In genomic region chr1:35927472-35927871, GRCh38 we compare ENCODE assay signal across 38 cellular contexts.
"Had no signal": no experiment of that assay in that cellular context is flagged by ENCODE, and none has a peak within 500 bp of the region (broad histone marks: within the 10 kb centered on the region; RNA-seq: fewer than 3 reads in every experiment).

No MANE protein-coding gene starts in this region.

- H3K4me3 Mint-ChIP-seq: activated B cell treated with CpG ODN at 0.5 μM for 24 hours; activated CD4-positive, alpha-beta memory T cell treated with anti-CD3 and anti-CD28 coated beads, Interleukin-2, amount 10 ng/mL, durations not matched to agents 7 days and 5 days; activated CD4-positive, alpha-beta T cell treated with anti-CD3 and anti-CD28 coated beads, Interleukin-2, amount 10 ng/mL, durations not matched to agents 24 days and 14 days; activated CD8-positive, alpha-beta memory T cell treated with anti-CD3 and anti-CD28 coated beads, Interleukin-2, amount 10 ng/mL, durations not matched to agents 7 days and 5 days; activated CD8-positive, alpha-beta T cell treated with anti-CD3 and anti-CD28 coated beads, Interleukin-2, amount 10 ng/mL, durations not matched to agents 7 days and 5 days; activated naive CD4-positive, alpha-beta T cell treated with anti-CD3 and anti-CD28 coated beads, Interleukin-2, amount 10 ng/mL, durations not matched to agents 7 days and 5 days; activated naive CD4-positive, alpha-beta T cell treated with anti-CD3 and anti-CD28 coated beads, Interleukin-2, amount 50 U/mL, for 24 hours; activated naive CD8-positive, alpha-beta T cell; activated naive CD8-positive, alpha-beta T cell treated with anti-CD3 and anti-CD28 coated beads, Interleukin-2, amount 10 ng/mL, durations not matched to agents 7 days and 5 days; activated naive CD8-positive, alpha-beta T cell treated with anti-CD3 and anti-CD28 coated beads, Interleukin-2, amount 50 U/mL, for 24 hours; activated T-cell treated with anti-CD3 and anti-CD28 coated beads, Interleukin-2, amount 50 U/mL, for 24 hours; central memory CD8-positive, alpha-beta T cell; T-helper 1 cell treated with Interleukin-12 subunit alpha and Interleukin-12 subunit beta and Interleukin-4 antibody, amounts not matched to agents 30 μg/mL and 1 μg/mL, for 36 hours; T-helper 2 cell treated with Interferon-gamma antibody and Interleukin-4, amounts not matched to agents 5 μg/mL and 100 μg/mL, for 36 hours had no signal

- H3K27me3 Mint-ChIP-seq: activated B cell treated with CpG ODN at 0.5 μM for 24 hours; activated CD4-positive, alpha-beta memory T cell treated with anti-CD3 and anti-CD28 coated beads, Interleukin-2, amount 10 ng/mL, durations not matched to agents 7 days and 5 days; activated CD4-positive, alpha-beta T cell treated with anti-CD3 and anti-CD28 coated beads, Interleukin-2, amount 10 ng/mL, durations not matched to agents 24 days and 14 days; activated CD8-positive, alpha-beta memory T cell treated with anti-CD3 and anti-CD28 coated beads, Interleukin-2, amount 10 ng/mL, durations not matched to agents 7 days and 5 days; activated naive CD4-positive, alpha-beta T cell treated with anti-CD3 and anti-CD28 coated beads, Interleukin-2, amount 10 ng/mL, durations not matched to agents 7 days and 5 days; activated naive CD4-positive, alpha-beta T cell treated with anti-CD3 and anti-CD28 coated beads, Interleukin-2, amount 50 U/mL, for 24 hours; activated naive CD8-positive, alpha-beta T cell; activated naive CD8-positive, alpha-beta T cell treated with anti-CD3 and anti-CD28 coated beads, Interleukin-2, amount 10 ng/mL, durations not matched to agents 7 days and 5 days; activated naive CD8-positive, alpha-beta T cell treated with anti-CD3 and anti-CD28 coated beads, Interleukin-2, amount 50 U/mL, for 24 hours; activated T-cell treated with anti-CD3 and anti-CD28 coated beads, Interleukin-2, amount 50 U/mL, for 24 hours; central memory CD8-positive, alpha-beta T cell had no signal

- H3K27ac ChIP-seq: ascending aorta, cardiac muscle cell, VCaP had no signal

- DNase-seq: activated B cell treated with CpG ODN at 0.5 μM for 24 hours; activated CD4-positive, alpha-beta memory T cell treated with anti-CD3 and anti-CD28 coated beads, Interleukin-2, amount 10 ng/mL, durations not matched to agents 7 days and 5 days; activated CD4-positive, alpha-beta T cell treated with anti-CD3 and anti-CD28 coated beads for 4 hours; activated CD4-positive, alpha-beta T cell treated with anti-CD3 and anti-CD28 coated beads, Interleukin-2, amount 10 ng/mL, durations not matched to agents 24 days and 14 days; activated CD4-positive, alpha-beta T cell treated with anti-CD3 and anti-CD28 coated beads, Interleukin-2, amount 50 U/mL, for 1 hour; activated CD4-positive, alpha-beta T cell treated with anti-CD3 and anti-CD28 coated beads, Interleukin-2, amount 50 U/mL, for 4 hours; activated CD4-positive, CD25-positive, alpha-beta regulatory T cell treated with anti-CD3 and anti-CD28 coated beads, Interleukin-2, amount 50 U/mL, for 72 hours; activated CD8-positive, alpha-beta memory T cell treated with anti-CD3 and anti-CD28 coated beads for 24 hours; activated CD8-positive, alpha-beta memory T cell treated with anti-CD3 and anti-CD28 coated beads, Interleukin-2, amount 10 ng/mL, durations not matched to agents 7 days and 5 days; activated CD8-positive, alpha-beta memory T cell treated with anti-CD3 and anti-CD28 coated beads, Interleukin-2, amount 50 U/mL, for 48 hours; activated CD8-positive, alpha-beta T cell treated with anti-CD3 and anti-CD28 coated beads, Interleukin-2, amount 10 ng/mL, durations not matched to agents 7 days and 5 days; activated effector memory CD4-positive, alpha-beta T cell treated with Interleukin-2 at 50 U/mL for 16 hours; activated gamma-delta T cell; activated naive CD4-positive, alpha-beta T cell treated with anti-CD3 and anti-CD28 coated beads, Interleukin-2, amount 10 ng/mL, durations not matched to agents 7 days and 5 days; activated naive CD4-positive, alpha-beta T cell treated with Interleukin-2 at 50 U/mL for 16 hours; activated naive CD8-positive, alpha-beta T cell treated with anti-CD3 and anti-CD28 coated beads, Interleukin-2, amount 10 ng/mL, durations not matched to agents 7 days and 5 days; activated naive CD8-positive, alpha-beta T cell treated with anti-CD3 and anti-CD28 coated beads, Interleukin-2, amount 50 U/mL, for 24 hours; activated T-cell treated with anti-CD3 and anti-CD28 coated beads, Interleukin-2, amount 50 U/mL, for 24 hours; activated T-cell treated with anti-CD3 and anti-CD28 coated beads, Interleukin-2, amount 50 U/mL, for 48 hours; amygdala; anterior cingulate cortex; caudate nucleus; cerebellar nuclear complex; T-helper 1 cell; T-helper 2 cell; T-helper 9 cell had no signal

- H3K4me3 ChIP-seq: ascending aorta, cardiac muscle cell had no signal

- H3K27ac Mint-ChIP-seq: activated B cell treated with CpG ODN at 0.5 μM for 24 hours; activated CD4-positive, alpha-beta memory T cell treated with anti-CD3 and anti-CD28 coated beads, Interleukin-2, amount 10 ng/mL, durations not matched to agents 7 days and 5 days; activated CD4-positive, alpha-beta T cell treated with anti-CD3 and anti-CD28 coated beads, Interleukin-2, amount 10 ng/mL, durations not matched to agents 24 days and 14 days; activated CD8-positive, alpha-beta memory T cell treated with anti-CD3 and anti-CD28 coated beads, Interleukin-2, amount 10 ng/mL, durations not matched to agents 7 days and 5 days; activated CD8-positive, alpha-beta T cell treated with anti-CD3 and anti-CD28 coated beads, Interleukin-2, amount 10 ng/mL, durations not matched to agents 7 days and 5 days; activated naive CD4-positive, alpha-beta T cell treated with anti-CD3 and anti-CD28 coated beads, Interleukin-2, amount 10 ng/mL, durations not matched to agents 7 days and 5 days; activated naive CD4-positive, alpha-beta T cell treated with anti-CD3 and anti-CD28 coated beads, Interleukin-2, amount 50 U/mL, for 24 hours; activated naive CD8-positive, alpha-beta T cell; activated naive CD8-positive, alpha-beta T cell treated with anti-CD3 and anti-CD28 coated beads, Interleukin-2, amount 10 ng/mL, durations not matched to agents 7 days and 5 days; activated naive CD8-positive, alpha-beta T cell treated with anti-CD3 and anti-CD28 coated beads, Interleukin-2, amount 50 U/mL, for 24 hours; activated T-cell treated with anti-CD3 and anti-CD28 coated beads, Interleukin-2, amount 50 U/mL, for 24 hours; activated T-helper 2 cell treated with anti-CD3 and anti-CD28 coated beads, Interferon-gamma antibody, Interleukin-2, Interleukin-4, amounts not matched to agents 10 μg/mL and 5 μg/mL and 100 μg/mL, durations not matched to agents 14 hours and 24 hours and 36 hours; brain; T-helper 1 cell treated with Interleukin-12 subunit alpha and Interleukin-12 subunit beta and Interleukin-4 antibody, amounts not matched to agents 30 μg/mL and 1 μg/mL, for 36 hours; T-helper 2 cell treated with Interferon-gamma antibody and Interleukin-4, amounts not matched to agents 5 μg/mL and 100 μg/mL, for 36 hours had no signal

- H3K36me3 Mint-ChIP-seq: activated CD8-positive, alpha-beta memory T cell treated with anti-CD3 and anti-CD28 coated beads, Interleukin-2, amount 10 ng/mL, durations not matched to agents 7 days and 5 days; activated naive CD4-positive, alpha-beta T cell treated with anti-CD3 and anti-CD28 coated beads, Interleukin-2, amount 10 ng/mL, durations not matched to agents 7 days and 5 days; activated naive CD8-positive, alpha-beta T cell; activated naive CD8-positive, alpha-beta T cell treated with anti-CD3 and anti-CD28 coated beads, Interleukin-2, amount 10 ng/mL, durations not matched to agents 7 days and 5 days; brain had no signal

- H3K27me3 ChIP-seq: ascending aorta, cardiac muscle cell had no signal

- H3K36me3 ChIP-seq: ascending aorta, cardiac muscle cell had no signal

- H3K9me3 ChIP-seq: ascending aorta had no signal

- H3K9me3 Mint-ChIP-seq: activated B cell treated with CpG ODN at 0.5 μM for 24 hours; activated CD4-positive, alpha-beta memory T cell treated with anti-CD3 and anti-CD28 coated beads, Interleukin-2, amount 10 ng/mL, durations not matched to agents 7 days and 5 days; activated CD4-positive, alpha-beta T cell treated with anti-CD3 and anti-CD28 coated beads, Interleukin-2, amount 10 ng/mL, durations not matched to agents 24 days and 14 days; activated naive CD4-positive, alpha-beta T cell treated with anti-CD3 and anti-CD28 coated beads, Interleukin-2, amount 10 ng/mL, durations not matched to agents 7 days and 5 days; activated naive CD4-positive, alpha-beta T cell treated with anti-CD3 and anti-CD28 coated beads, Interleukin-2, amount 50 U/mL, for 24 hours; activated naive CD8-positive, alpha-beta T cell treated with anti-CD3 and anti-CD28 coated beads, Interleukin-2, amount 10 ng/mL, durations not matched to agents 7 days and 5 days; activated naive CD8-positive, alpha-beta T cell treated with anti-CD3 and anti-CD28 coated beads, Interleukin-2, amount 50 U/mL, for 24 hours; activated T-cell treated with anti-CD3 and anti-CD28 coated beads, Interleukin-2, amount 50 U/mL, for 24 hours; activated T-helper 2 cell treated with anti-CD3 and anti-CD28 coated beads, Interferon-gamma antibody, Interleukin-2, Interleukin-4, amounts not matched to agents 10 μg/mL and 5 μg/mL and 100 μg/mL, durations not matched to agents 14 hours and 24 hours and 36 hours; central memory CD8-positive, alpha-beta T cell; T-helper 1 cell treated with Interleukin-12 subunit alpha and Interleukin-12 subunit beta and Interleukin-4 antibody, amounts not matched to agents 30 μg/mL and 1 μg/mL, for 36 hours; T-helper 2 cell treated with Interferon-gamma antibody and Interleukin-4, amounts not matched to agents 5 μg/mL and 100 μg/mL, for 36 hours had no signal

- ATAC-seq: activated CD8-positive, alpha-beta memory T cell treated with anti-CD3 and anti-CD28 coated beads, Interleukin-2, amount 10 ng/mL, durations not matched to agents 7 days and 5 days; activated CD8-positive, alpha-beta T cell treated with anti-CD3 and anti-CD28 coated beads, Interleukin-2, amount 10 ng/mL, durations not matched to agents 7 days and 5 days; activated naive CD8-positive, alpha-beta T cell treated with anti-CD3 and anti-CD28 coated beads, Interleukin-2, amount 50 U/mL, for 24 hours had no signal

- FAIRE-seq: bronchial epithelial cell, TTC549 had no signal
